In the genomic region with DNA sequence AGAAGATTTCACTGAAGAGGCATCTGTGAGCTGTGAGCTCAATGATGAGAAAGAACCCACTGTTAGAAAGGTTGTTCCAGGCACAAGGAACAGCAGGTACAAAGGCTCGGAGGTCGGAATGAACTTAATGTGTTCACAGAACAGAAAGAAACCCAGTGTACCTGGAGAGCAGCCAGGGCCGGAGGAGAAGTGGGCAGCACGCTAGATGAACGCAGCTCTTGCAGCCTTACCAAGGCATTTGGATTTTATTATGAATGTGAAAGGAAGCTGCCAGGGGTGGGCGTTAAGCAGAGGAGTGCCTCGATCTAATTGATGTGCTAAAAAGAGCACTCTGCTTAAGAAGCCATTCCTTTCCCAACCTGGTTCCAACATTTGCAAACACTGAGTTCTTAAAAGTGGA, we compare ENCODE assay signal across 16 cellular contexts. TPM values are rescaled to one million over a fixed set of nuclear protein-coding genes. Genes with fewer than 3 reads are reported as not detected.
DNase-seq lines count a peak whose midpoint lies in the region; ATAC-seq and TF ChIP-seq lines count a peak whose summit lies in the region.
"Had no signal": no experiment of that assay in that cellular context is flagged by ENCODE, and none has a peak within 500 bp of the region (broad histone marks: within the 10 kb centered on the region; RNA-seq: fewer than 3 reads in every experiment).

No MANE protein-coding gene starts in this region.

- 23 to 45% (median 25%) methylated on average over 7 of the region's 7 CpGs for WGBS in psoas muscle, 3 donors

- H3K4me3 ChIP-seq in psoas muscle: no peak overlapping the region

- no peak for TF ChIP-seq CTCF in psoas muscle (IDR thresholded peaks at IDR 0.05)

- H3K36me3 ChIP-seq in psoas muscle (ENCODE audit: insufficient read depth in 1 of 2, low read depth in 1 of 2): peaks cover 0 to 46% of the 10 kb centered on the region in 2 donors

- peaks cover 27% of the 10 kb centered on the region for H3K4me1 ChIP-seq in psoas muscle

- DNase-seq in left ventricle myocardium superior: peak; percentile 42
- no peak for DNase-seq in Right ventricle myocardium inferior (ENCODE audit: missing footprints)
- peak; percentile 41 to 89 (median 68) for DNase-seq in head of caudate nucleus
- DNase-seq in psoas muscle: peak in 1 of 2 donors; percentile 32
- no peak for DNase-seq in NOMO-1 treated with DMSO at 0.1 percent for 48 hours (lab: John Stamatoyannopoulos, UW; ENCODE audit: unreplicated experiment)
- no peak for DNase-seq in NCI-H2081 treated with DMSO at 0.1 percent for 48 hours (lab: John Stamatoyannopoulos, UW)
- DNase-seq in CD1c-positive myeloid dendritic cell (ENCODE audit: extremely low spot score): no peak
- no peak for DNase-seq in NCI-H1105 treated with DMSO at 0.1 percent for 48 hours (lab: John Stamatoyannopoulos, UW)
- DNase-seq: activated CD4-positive, alpha-beta T cell treated with anti-CD3 and anti-CD28 coated beads, Interleukin-2, amount 50 U/mL, for 1 hour; activated T-cell treated with anti-CD3 and anti-CD28 coated beads, Interleukin-2, amount 50 U/mL, for 1 hour; CD4-positive, alpha-beta T cell; cerebellar nuclear complex; DND-41; foreskin melanocyte; kidney; NCI-H1694 treated with DMSO at 0.1 percent for 48 hours had no signal

- H3K27me3 ChIP-seq in psoas muscle (ENCODE audit: insufficient read depth in 3 of 3, low read length in 2 of 3): no peaks in the 10 kb centered on the region

- H3K9me3 ChIP-seq in psoas muscle: no peaks in the 10 kb centered on the region

- ATAC-seq in left ventricle myocardium superior: no peak
- ATAC-seq in Right ventricle myocardium inferior: no peak
- peak in 1 of 4 donors; percentile 11 for ATAC-seq in psoas muscle

- intact Hi-C loops in left ventricle myocardium superior (cut with micrococcal nuclease): no loop called here
- intact Hi-C loops in Right ventricle myocardium inferior (cut with DNase I): loop anchor here (2.0 kb wide), 1 partner anchor 18 kb away; the partner anchor contains the start of gene EEF2K
- intact Hi-C loops in head of caudate nucleus (cut with DNase I): no loop called here
- intact Hi-C loops in psoas muscle (cut with DNase I): loop anchor here (5.0 kb wide), 2 partner anchors 37 to 42 kb away; no protein-coding TSS in a partner anchor

- peak overlapping the region; percentile 69 for H3K27ac ChIP-seq in psoas muscle

RNA-seq across cellular contexts. Expression of gene EEF2K, which starts 19.0 kb away (rescaled TPM):
- total RNA-seq in left ventricle myocardium superior (29.9 TPM), Right ventricle myocardium inferior (28.8 TPM), psoas muscle (10 to 100 TPM; 29.4 to 47.0 (median 34.3) TPM)
- 10 to 100 TPM; 13.0 to 14.5 (median 13.2) TPM for polyA plus RNA-seq in psoas muscle

Comparison
In these comparisons a context has a peak if more than half of its experiments do, and no peak if none do; other contexts are left out.
1. DNase-seq: peak in left ventricle myocardium superior (single experiment) and head of caudate nucleus (42 of 42); none in Right ventricle myocardium inferior (single experiment), NOMO-1 treated with DMSO at 0.1 percent for 48 hours (single experiment), NCI-H2081 treated with DMSO at 0.1 percent for 48 hours (single experiment), CD1c-positive myeloid dendritic cell (single experiment) and NCI-H1105 treated with DMSO at 0.1 percent for 48 hours (single experiment).
2. intact Hi-C loops: an anchor here in Right ventricle myocardium inferior (2.0 kb wide) and psoas muscle (5.0 kb wide); none called in left ventricle myocardium superior and head of caudate nucleus.